ENCODE assay signal across 8 cellular contexts in genomic region chr11:35173620-35174278, GRCh38. TPM values are rescaled to one million over a fixed set of nuclear protein-coding genes. Genes with fewer than 3 reads are reported as not detected.
A peak's percentile ranks its signal among the peaks of the same experiment; 100 is the strongest.
DNase-seq lines count a peak whose midpoint lies in the region; ATAC-seq and TF ChIP-seq lines count a peak whose summit lies in the region.

No MANE protein-coding gene starts in this region.

- TF ChIP-seq CTCF in CD4-positive, alpha-beta T cell (IDR thresholded peaks at IDR 0.05) = no peak
- TF ChIP-seq CTCF in brain microvascular endothelial cell (IDR thresholded peaks at IDR 0.05; ENCODE audit: low read depth, low read length, missing control alignments) = no peak
- TF ChIP-seq CTCF in osteocyte (IDR thresholded peaks at IDR 0.05) = no peak

- H3K27me3 Mint-ChIP-seq in CD4-positive, alpha-beta T cell = no peaks in the 10 kb centered on the region
- H3K27me3 Mint-ChIP-seq in osteocyte (ENCODE audit: unreplicated experiment) = no peaks in the 10 kb centered on the region

- H3K9me3 ChIP-seq in CD4-positive, alpha-beta T cell (ENCODE audit: control insufficient read depth, low read length) = no peaks in the 10 kb centered on the region
- H3K9me3 ChIP-seq in HUES48 (ENCODE audit: control insufficient read depth, insufficient read depth, low read length) = no peaks in the 10 kb centered on the region

- H3K4me3 Mint-ChIP-seq in CD4-positive, alpha-beta T cell = peak overlapping the region; percentile 72
- no peak overlapping the region for H3K4me3 Mint-ChIP-seq in osteocyte (ENCODE audit: unreplicated experiment)

- H3K9me3 Mint-ChIP-seq in CD4-positive, alpha-beta T cell = no peaks in the 10 kb centered on the region
- H3K9me3 Mint-ChIP-seq in osteocyte (ENCODE audit: unreplicated experiment) = no peaks in the 10 kb centered on the region

- no peaks in the 10 kb centered on the region; the same call in 1 of the 2 replicates for H3K36me3 ChIP-seq in HUES48 (ENCODE audit: control insufficient read depth, insufficient read depth, low read length)
- peaks cover 19% of the 10 kb centered on the region for H3K36me3 ChIP-seq in brain microvascular endothelial cell (replicated peaks)

- no peak overlapping the region for H3K4me3 ChIP-seq in HUES48 (ENCODE audit: low read depth, low read length)
- H3K4me3 ChIP-seq in brain microvascular endothelial cell (ENCODE audit: low read depth, low read length) = no peak overlapping the region

- in situ Hi-C loops in brain microvascular endothelial cell (cut with HindIII; ENCODE audit: low pct_ligation_motif_present, low sequenced_read_pairs) = no loop called here

- ATAC-seq in CD4-positive, alpha-beta T cell (ENCODE audit: poor library complexity) = peak; percentile 22
- no peak for ATAC-seq in HG03432 (IDR thresholded peaks at IDR 0.05; ENCODE audit: unreplicated experiment)

- H3K4me1 ChIP-seq in HUES48 (ENCODE audit: control insufficient read depth, insufficient read depth, low read length) = peaks cover 24% of the 10 kb centered on the region

- CTCF ChIA-PET in CD4-positive, alpha-beta T cell (lab: Charles Lee) = interaction anchor here (0.8 to 2.6 kb wide), 3 partner anchors 10 to 28 kb away, joined by 3 to 11 read pairs (median 5); no protein-coding TSS in a partner anchor

- H3K4me1 Mint-ChIP-seq in CD4-positive, alpha-beta T cell (ENCODE audit: low read depth) = peaks cover 95% of the 10 kb centered on the region
- H3K4me1 Mint-ChIP-seq in osteocyte (ENCODE audit: unreplicated experiment) = peaks cover 65% of the 10 kb centered on the region

- H3K27me3 ChIP-seq in CD4-positive, alpha-beta T cell (ENCODE audit: control insufficient read depth, insufficient read depth, low read length) = no peaks in the 10 kb centered on the region
- H3K27me3 ChIP-seq in HUES48 (ENCODE audit: control insufficient read depth, insufficient read depth, low read length) (no peaks in the 10 kb centered on the region), brain microvascular endothelial cell (replicated peaks) (no peaks in the 10 kb centered on the region)

- peak overlapping the region; percentile 74 for H3K27ac ChIP-seq in CD4-positive, alpha-beta T cell (ENCODE audit: low read depth, low read length)
- H3K27ac ChIP-seq in HUES48 (ENCODE audit: low read depth, low read length) (peak overlapping the region; percentile 65), brain microvascular endothelial cell (peak overlapping the region; percentile 74)

- intact Hi-C loops in CD4-positive, alpha-beta T cell (cut with DNase I, micrococcal nuclease) = loop anchor here in 1 of 2 experiments (2.0 kb wide), 1 partner anchor 21 kb away; no protein-coding TSS in a partner anchor

- DNase-seq in CD4-positive, alpha-beta T cell = no peak
- DNase-seq in brain microvascular endothelial cell (no peak), osteocyte (ENCODE audit: extremely low spot score, unreplicated experiment) (no peak), NCI-H526 treated with DMSO at 0.1 percent for 48 hours (lab: John Stamatoyannopoulos, UW) (no peak), NCI-H187 treated with DMSO at 0.1 percent for 48 hours (lab: John Stamatoyannopoulos, UW) (no peak), KG1 (lab: John Stamatoyannopoulos, UW) (no peak)

- POLR2A ChIA-PET in CD4-positive, alpha-beta T cell (lab: Charles Lee) = interaction anchor here (0.7 to 11.3 kb wide), 11 partner anchors 10 to 174 kb away, joined by 3 to 355 read pairs (median 6); partner anchors contain the start of gene CD44

- H3K9ac ChIP-seq in HUES48 (ENCODE audit: low read depth, low read length) = no peak overlapping the region

- H3K27ac Mint-ChIP-seq in CD4-positive, alpha-beta T cell = peak overlapping the region; percentile 96
- peak overlapping the region; percentile 90 for H3K27ac Mint-ChIP-seq in osteocyte (ENCODE audit: unreplicated experiment)

- peaks cover 90% of the 10 kb centered on the region for H3K36me3 Mint-ChIP-seq in CD4-positive, alpha-beta T cell (ENCODE audit: low read depth)
- H3K36me3 Mint-ChIP-seq in osteocyte (ENCODE audit: unreplicated experiment) = peaks cover 14% of the 10 kb centered on the region

RNA-seq across cellular contexts. Expression of gene CD44, which starts 34.8 kb away (rescaled TPM):
- total RNA-seq in CD4-positive, alpha-beta T cell = 1,000 to 10,000 TPM; 1,283 to 1,330 TPM
- 283 and 309 TPM in 2 replicates for total RNA-seq in osteocyte
